In genomic region chr2:191664823-191665222, GRCh38 we compare ENCODE assay signal across 3 cellular contexts.
A peak's percentile ranks its signal among the peaks of the same experiment; 100 is the strongest.
TF ChIP-seq lines count a peak whose summit lies in the region.

No MANE protein-coding gene starts in this region.

TF ChIP-seq in SK-N-SH, 30 proteins besides CTCF, POLR2A, EP300 and RAD21:
- TF ChIP-seq GABPA (IDR thresholded peaks at IDR 0.05; ENCODE audit: low read depth) (no peak), YY1 (IDR thresholded peaks at IDR 0.05; ENCODE audit: low read depth) (peak; percentile 32; the same call in 1 of the 2 replicates), EZH2phosphoT487 (IDR thresholded peaks at IDR 0.05; ENCODE audit: borderline replicate concordance, low read depth) (no peak), JUND (IDR thresholded peaks at IDR 0.05) (no peak)

TF ChIP-seq in SK-N-SH treated with all-trans-retinoic acid at 6 μM for 48 hours, 23 proteins besides CTCF, POLR2A, EP300 and RAD21:
- TF ChIP-seq, protein P1, sequence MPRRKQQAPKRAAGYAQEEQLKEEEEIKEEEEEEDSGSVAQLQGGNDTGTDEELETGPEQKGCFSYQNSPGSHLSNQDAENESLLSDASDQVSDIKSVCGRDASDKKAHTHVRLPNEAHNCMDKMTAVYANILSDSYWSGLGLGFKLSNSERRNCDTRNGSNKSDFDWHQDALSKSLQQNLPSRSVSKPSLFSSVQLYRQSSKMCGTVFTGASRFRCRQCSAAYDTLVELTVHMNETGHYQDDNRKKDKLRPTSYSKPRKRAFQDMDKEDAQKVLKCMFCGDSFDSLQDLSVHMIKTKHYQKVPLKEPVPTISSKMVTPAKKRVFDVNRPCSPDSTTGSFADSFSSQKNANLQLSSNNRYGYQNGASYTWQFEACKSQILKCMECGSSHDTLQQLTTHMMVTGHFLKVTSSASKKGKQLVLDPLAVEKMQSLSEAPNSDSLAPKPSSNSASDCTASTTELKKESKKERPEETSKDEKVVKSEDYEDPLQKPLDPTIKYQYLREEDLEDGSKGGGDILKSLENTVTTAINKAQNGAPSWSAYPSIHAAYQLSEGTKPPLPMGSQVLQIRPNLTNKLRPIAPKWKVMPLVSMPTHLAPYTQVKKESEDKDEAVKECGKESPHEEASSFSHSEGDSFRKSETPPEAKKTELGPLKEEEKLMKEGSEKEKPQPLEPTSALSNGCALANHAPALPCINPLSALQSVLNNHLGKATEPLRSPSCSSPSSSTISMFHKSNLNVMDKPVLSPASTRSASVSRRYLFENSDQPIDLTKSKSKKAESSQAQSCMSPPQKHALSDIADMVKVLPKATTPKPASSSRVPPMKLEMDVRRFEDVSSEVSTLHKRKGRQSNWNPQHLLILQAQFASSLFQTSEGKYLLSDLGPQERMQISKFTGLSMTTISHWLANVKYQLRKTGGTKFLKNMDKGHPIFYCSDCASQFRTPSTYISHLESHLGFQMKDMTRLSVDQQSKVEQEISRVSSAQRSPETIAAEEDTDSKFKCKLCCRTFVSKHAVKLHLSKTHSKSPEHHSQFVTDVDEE (CRISPR knock-in tag; IDR thresholded peaks at IDR 0.05) = no peak

TF ChIP-seq in HCT116, 20 proteins besides CTCF, POLR2A, EP300 and RAD21:
- TF ChIP-seq YY1 (IDR thresholded peaks at IDR 0.05; ENCODE audit: extremely low read depth, insufficient replicate concordance, low read depth, low read length) (peak; percentile 68), SIN3A (IDR thresholded peaks at IDR 0.05; ENCODE audit: low read depth) (no peak), CEBPB (IDR thresholded peaks at IDR 0.05; ENCODE audit: low read depth) (no peak)
